8 cellular contexts compared by ENCODE assay signal in genomic region chr1:110787328-110788071, GRCh38.
DNase-seq lines count a peak whose midpoint lies in the region; ATAC-seq, FAIRE-seq and TF ChIP-seq lines count a peak whose summit lies in the region.

No MANE protein-coding gene starts in this region.

- peaks cover 16% of the 10 kb centered on the region for H3K4me1 ChIP-seq in OCI-LY3 (ENCODE audit: low read length)

- peak overlapping the region; percentile 73 to 94 (median 84) for H3K4me3 Mint-ChIP-seq in naive B cell

- H3K4me3 ChIP-seq in OCI-LY3 (ENCODE audit: low read length) (no peak overlapping the region), foreskin fibroblast (ENCODE audit: low read depth in 1 of 2, low read length in 2 of 2) (no peak overlapping the region)

- peaks cover 8 to 20% (median 15%) of the 10 kb centered on the region in 7 donors for H3K9me3 Mint-ChIP-seq in naive B cell

- H3K36me3 Mint-ChIP-seq in naive B cell: peaks cover 0 to 13% of the 10 kb centered on the region in 2 donors

- peak overlapping the region; percentile 37 for H3K4me2 ChIP-seq in OCI-LY3 (ENCODE audit: low read length)

- peak overlapping the region; percentile 53 to 96 (median 94) for H3K27ac Mint-ChIP-seq in naive B cell

- no peak for FAIRE-seq in frontal cortex (lab: Jason Lieb, UNC)

- DNase-seq in naive B cell (peak; percentile 87), frontal cortex (ENCODE audit: low spot score in 2 of 2) (no peak), islet precursor cell (no peak), foreskin fibroblast (no peak), AG08395 (ENCODE audit: low spot score) (no peak)

- no peak overlapping the region for H2AFZ ChIP-seq in OCI-LY3 (ENCODE audit: low read depth, low read length)

- no peaks in the 10 kb centered on the region for H3K27me3 ChIP-seq in OCI-LY3 (ENCODE audit: low read depth, low read length)

- H3K36me3 ChIP-seq in OCI-LY3 (replicated peaks; ENCODE audit: low read depth, low read length): no peaks in the 10 kb centered on the region

- no peaks in the 10 kb centered on the region for H4K20me1 ChIP-seq in OCI-LY3 (ENCODE audit: insufficient read depth, low read length)

- no peak overlapping the region for H3K9ac ChIP-seq in OCI-LY3 (ENCODE audit: low read length)

- H3K4me1 Mint-ChIP-seq in naive B cell: peaks cover 57 to 69% (median 63%) of the 10 kb centered on the region in 3 donors

- peak; percentile 78 for ATAC-seq in GM18873 (IDR thresholded peaks at IDR 0.05; ENCODE audit: low FRiP score, unreplicated experiment)
- ATAC-seq in HG02623 (IDR thresholded peaks at IDR 0.05; ENCODE audit: unreplicated experiment): peak; percentile 72
- peak; percentile 82 to 83 for ATAC-seq in naive B cell (ENCODE audit: low read depth in 2 of 2)

- no peaks in the 10 kb centered on the region for H3K9me3 ChIP-seq in OCI-LY3 (ENCODE audit: insufficient read depth, low read length)

- no peaks in the 10 kb centered on the region for H3K27me3 Mint-ChIP-seq in naive B cell

- H3K79me2 ChIP-seq in OCI-LY3 (ENCODE audit: low read length): no peaks in the 10 kb centered on the region

- TF ChIP-seq CTCF in OCI-LY3 (IDR thresholded peaks at IDR 0.05; ENCODE audit: low read depth, low read length) (no peak), foreskin fibroblast (IDR thresholded peaks at IDR 0.05; ENCODE audit: low read depth, low read length) (no peak)

- no peak overlapping the region for H3K27ac ChIP-seq in OCI-LY3 (ENCODE audit: low read length)
